ENCODE assay signal across 8 cellular contexts in genomic region chr1:153670257-153670858, GRCh38. TPM values are rescaled to one million over a fixed set of nuclear protein-coding genes. Genes with fewer than 3 reads are reported as not detected.
DNase-seq lines count a peak whose midpoint lies in the region; ATAC-seq, FAIRE-seq and TF ChIP-seq lines count a peak whose summit lies in the region.

No MANE protein-coding gene starts in this region.

- FAIRE-seq in GM12878 (lab: Jason Lieb, UNC), result peak; percentile 52

- H3K4me1 ChIP-seq in HAP-1, result no peaks in the 10 kb centered on the region
- peaks cover 4% of the 10 kb centered on the region; the same call in 1 of the 2 replicates for H3K4me1 ChIP-seq in GM12878 (ENCODE audit: control insufficient read depth, insufficient read depth, low read length)

- peak overlapping the region; percentile 85 for H3K27ac ChIP-seq in GM12878 (ENCODE audit: control insufficient read depth, insufficient read depth)

- no peaks in the 10 kb centered on the region for H3K27me3 ChIP-seq in HAP-1 (ENCODE audit: low read depth)
- H3K27me3 ChIP-seq in GM12878 (replicated peaks in 1 of 2; ENCODE audit: control insufficient read depth in 2 of 2, insufficient read depth in 2 of 2, low read length in 1 of 2), result no peaks in the 10 kb centered on the region

- TF ChIP-seq EP300 in GM12878 (IDR thresholded peaks at IDR 0.05; ENCODE audit: borderline replicate concordance in 1 of 2, control insufficient read depth in 1 of 2, low read depth in 2 of 2, low read length in 2 of 2), result no peak

- H3K9ac ChIP-seq in GM12878 (ENCODE audit: control insufficient read depth, insufficient read depth, low read length), result peak overlapping the region; percentile 94

- TF ChIP-seq CTCF in AG04449 (IDR thresholded peaks at IDR 0.05; ENCODE audit: insufficient read depth, low read length, missing control alignments), result no peak
- TF ChIP-seq CTCF in GM12878 (IDR thresholded peaks at IDR 0.05 in 2 of 3, conservative IDR thresholded peaks at IDR 0.05 in 1 of 3; ENCODE audit: control insufficient read depth in 2 of 3, extremely low read depth in 1 of 3, insufficient read depth in 1 of 3, low read depth in 3 of 3, low read length in 3 of 3), result no peak
- no peak for TF ChIP-seq CTCF in lower leg skin (IDR thresholded peaks at IDR 0.05)
- no peak for TF ChIP-seq CTCF in GM20000 (IDR thresholded peaks at IDR 0.05; ENCODE audit: extremely low read depth, missing control alignments)

- BruUV-seq in GM12878 (replicated peaks; lab: Mats Ljungman, UMichigan), result TSS peak; percentile 89

- SMC1A ChIA-PET in GM12878 (lab: Charles Lee; ENCODE audit: uncharacterized antibody, unreplicated experiment), result interaction anchor here (0.7 to 1.6 kb wide), 3 partner anchors 12 to 316 kb away, joined by 3 to 4 read pairs (median 3); partner anchors contain the start of genes RAB13 and SNAPIN

- CTCF ChIA-PET in AG04449 (lab: Yijun Ruan, JAX) (interaction anchor here (0.9 to 2.6 kb wide), 4 partner anchors 98 to 316 kb away, joined by 3 to 14 read pairs (median 8); partner anchors contain the start of gene RAB13), GM12878 (lab: Yijun Ruan, JAX) (interaction anchor here (1.5 to 7.5 kb wide), 3 partner anchors 99 to 307 kb away, joined by 3 to 43 read pairs (median 6); partner anchors contain the start of gene JTB)

- H3K36me3 ChIP-seq in HAP-1 (replicated peaks) (peaks cover 45% of the 10 kb centered on the region), GM12878 (ENCODE audit: control insufficient read depth in 2 of 2, insufficient read depth in 2 of 2, low read length in 1 of 2) (peaks cover 7 to 30% of the 10 kb centered on the region in 2 experiments)

- DNase-seq in AG04449 (ENCODE audit: low read depth, low spot score) (no peak), HAP-1 (ENCODE audit: low spot score in 2 of 2) (no peak), GM12878 (ENCODE audit: low read depth, low spot score) (no peak), lower leg skin (ENCODE audit: low spot score in 2 of 2) (peak in 1 of 2 donors; percentile 87), COLO829 (ENCODE audit: low spot score) (no peak), GM20000 (ENCODE audit: low spot score) (no peak)
- no peak for DNase-seq in activated CD4-positive, CD25-positive, alpha-beta regulatory T cell (lab: John Stamatoyannopoulos, UW)

- 1% methylated on average over 20 of the region's 22 CpGs for WGBS in GM12878 (ENCODE audit: insufficient coverage, insufficient replicate concordance, low lambda C conversion rate, missing lambda C conversion rate)
- WGBS in lower leg skin, 2 donors, result 2% methylated on average over 22 of the region's 22 CpGs

- no peak for TF ChIP-seq RAD21 in GM12878 (IDR thresholded peaks at IDR 0.05; ENCODE audit: insufficient read depth, low read depth, low read length)

- peaks cover 24% of the 10 kb centered on the region for H3K79me2 ChIP-seq in GM12878 (ENCODE audit: control insufficient read depth, insufficient read depth, low read length)

- ATAC-seq in GM12878, result no peak; the same call in 2 of the 3 replicates
- no peak for ATAC-seq in HG03469 (IDR thresholded peaks at IDR 0.05; ENCODE audit: unreplicated experiment)

- H2AFZ ChIP-seq in GM12878 (ENCODE audit: control insufficient read depth, low read depth, low read length), result peak overlapping the region; percentile 40; the same call in 1 of the 2 replicates

- no peak for TF ChIP-seq POLR2A in GM12878 (IDR thresholded peaks at IDR 0.05; ENCODE audit: low read depth, low read length)
- TF ChIP-seq POLR2A in lower leg skin (IDR thresholded peaks at IDR 0.05), result no peak

- H4K20me1 ChIP-seq in GM12878 (ENCODE audit: control insufficient read depth, insufficient read depth), result no peaks in the 10 kb centered on the region

- intact Hi-C loops in GM12878 (cut with micrococcal nuclease; ENCODE audit: unreplicated experiment) (loop anchor here (2.0 to 5.0 kb wide), 4 partner anchors 36 to 316 kb away; partner anchors contain the start of genes CHTOP and RAB13), lower leg skin (cut with DNase I; ENCODE audit: low total_unique reads) (no loop called here)

- peak overlapping the region; percentile 85 for H3K4me2 ChIP-seq in GM12878 (ENCODE audit: control insufficient read depth, insufficient read depth)

- H3K4me3 ChIP-seq in AG04449 (ENCODE audit: low read depth, low read length) (peak overlapping the region; percentile 89), HAP-1 (peak overlapping the region; percentile 72), GM12878 (peak overlapping the region; percentile 99), lower leg skin (ENCODE audit: low read depth, poor library complexity, severe bottlenecking) (peak overlapping the region; percentile 69)

- RAD21 ChIA-PET in GM12878 (lab: Charles Lee; ENCODE audit: unreplicated experiment), result no interaction called here

- H3K9me3 ChIP-seq in HAP-1, result no peaks in the 10 kb centered on the region
- H3K9me3 ChIP-seq in GM12878 (replicated peaks; ENCODE audit: control insufficient read depth, insufficient read depth, low read length), result no peaks in the 10 kb centered on the region

- POLR2A ChIA-PET in AG04449 (lab: Yijun Ruan, JAX) (no interaction called here), GM12878 (lab: Charles Lee) (interaction anchor here (0.5 to 0.9 kb wide), 2 partner anchors 10 to 294 kb away, joined by 3 to 5 read pairs; no protein-coding TSS in a partner anchor)

- in situ Hi-C loops in HAP-1 (cut with MboI; ENCODE audit: low sequenced_read_pairs), result loop anchor here (10.0 to 25.0 kb wide), 2 partner anchors 74 to 592 kb away; partner anchors contain the start of gene HAX1
- in situ Hi-C loops in GM12878 (cut with MboI), result no loop called here

RNA-seq across cellular contexts. Expression of gene ILF2, which starts 0.4 kb away (rescaled TPM):
- 53.8 and 56.7 TPM in 2 replicates for total RNA-seq in GM12878 (2013; cell fraction: nucleolus; rRNA removed)
- total RNA-seq in GM12878 (2014; rRNA removed) (309 and 334 TPM in 2 replicates), GM12878 (2014; rRNA removed; fragmentation: Illumina TruSeq; extraction: Trizol) (405 and 431 TPM in 2 replicates), GM12878 (2021) (261 and 266 TPM in 2 replicates), lower leg skin (100 to 1,000 TPM in 2 of 4 donors, 10 to 100 TPM in 2; 80.4 to 118 (median 105) TPM)
- 179 TPM for polyA plus RNA-seq in GM12878 (2011; ENCODE audit: low read depth)
- polyA plus RNA-seq in GM12878 (2011; rRNA removed) (452 and 462 TPM in 2 replicates), GM12878 (2014; fragmentation: Illumina TruSeq; extraction: Trizol) (520 and 601 TPM in 2 replicates), GM12878 (2014; fragmentation: Nextera tagmentation; extraction: Ambion mirVana) (100 to 1,000 TPM; 444 to 455 TPM), GM12878 (2014; rRNA removed) (266 and 287 TPM in 2 replicates), GM12878 (2016; fragmentation: Nextera tagmentation; extraction: Ambion mirVana) (100 to 1,000 TPM; 484 to 487 TPM)
- polyA plus RNA-seq in GM12878 (2011; cell fraction: cytosol; rRNA removed), result 374 and 428 TPM in 2 replicates
- 208 and 248 TPM in 2 replicates for polyA plus RNA-seq in GM12878 (2011; cell fraction: nucleus; rRNA removed)
- 157 and 180 TPM in 2 replicates for polyA plus RNA-seq in GM12878 (2012)
- 323 and 337 TPM in 2 replicates for polyA minus RNA-seq in GM12878 (2011; rRNA and poly(A)+ RNA removed)
- polyA minus RNA-seq in GM12878 (2011; cell fraction: cytosol; rRNA and poly(A)+ RNA removed), result 102 and 114 TPM in 2 replicates
- polyA minus RNA-seq in GM12878 (2011; cell fraction: nucleus; rRNA and poly(A)+ RNA removed), result 46.4 and 69.7 TPM in 2 replicates

RNA-seq across cellular contexts. Expression of gene NPR1, which starts 8.1 kb away (rescaled TPM):
- total RNA-seq in GM12878 (2013; cell fraction: nucleolus; rRNA removed), result 4.1 and 5.2 TPM in 2 replicates
- total RNA-seq in GM12878 (2014; rRNA removed) (0.22 and 0.40 TPM in 2 replicates), GM12878 (2014; rRNA removed; fragmentation: Illumina TruSeq; extraction: Trizol) (0.13 and 0.18 TPM in 2 replicates), GM12878 (2021) (0.56 and 0.72 TPM in 2 replicates), lower leg skin (10 to 100 TPM in 2 of 4 donors, 1 to 10 TPM in 2; 4.3 to 16.5 (median 7.7) TPM)
- 0.08 TPM for polyA plus RNA-seq in GM12878 (2011; ENCODE audit: low read depth)
- polyA plus RNA-seq in GM12878 (2011; rRNA removed) (1.3 and 2.1 TPM in 2 replicates), GM12878 (2014; fragmentation: Illumina TruSeq; extraction: Trizol) (0.28 TPM in 1 of 2 replicates, not detected in the other), GM12878 (2014; fragmentation: Nextera tagmentation; extraction: Ambion mirVana) (under 1 TPM in 1 of 2 experiments, not detected in 1; 0.09 TPM), GM12878 (2014; rRNA removed) (0.16 and 0.50 TPM in 2 replicates), GM12878 (2016; fragmentation: Nextera tagmentation; extraction: Ambion mirVana) (under 1 TPM; 0.14 to 0.17 TPM)
- 2.0 and 2.2 TPM in 2 replicates for polyA plus RNA-seq in GM12878 (2011; cell fraction: cytosol; rRNA removed)
- 5.9 and 8.9 TPM in 2 replicates for polyA plus RNA-seq in GM12878 (2011; cell fraction: nucleus; rRNA removed)
- polyA plus RNA-seq in GM12878 (2012), result 0.32 and 0.35 TPM in 2 replicates
- 2.1 and 2.7 TPM in 2 replicates for polyA minus RNA-seq in GM12878 (2011; rRNA and poly(A)+ RNA removed)
- polyA minus RNA-seq in GM12878 (2011; cell fraction: cytosol; rRNA and poly(A)+ RNA removed), result 1.7 and 2.2 TPM in 2 replicates
- 1.4 and 1.5 TPM in 2 replicates for polyA minus RNA-seq in GM12878 (2011; cell fraction: nucleus; rRNA and poly(A)+ RNA removed)

RNA-seq across cellular contexts. Expression of gene SNAPIN, which starts 11.9 kb away (rescaled TPM):
- total RNA-seq in GM12878 (2013; cell fraction: nucleolus; rRNA removed), result 9.4 and 10.2 TPM in 2 replicates
- total RNA-seq in GM12878 (2014; rRNA removed) (47.1 and 48.3 TPM in 2 replicates), GM12878 (2014; rRNA removed; fragmentation: Illumina TruSeq; extraction: Trizol) (29.7 and 31.4 TPM in 2 replicates), GM12878 (2021) (25.7 and 30.8 TPM in 2 replicates), lower leg skin (10 to 100 TPM; 34.8 to 60.4 (median 46.9) TPM)
- 23.4 TPM for polyA plus RNA-seq in GM12878 (2011; ENCODE audit: low read depth)
- polyA plus RNA-seq in GM12878 (2011; rRNA removed) (37.8 and 40.6 TPM in 2 replicates), GM12878 (2014; fragmentation: Illumina TruSeq; extraction: Trizol) (34.5 and 36.6 TPM in 2 replicates), GM12878 (2014; fragmentation: Nextera tagmentation; extraction: Ambion mirVana) (10 to 100 TPM; 12.4 to 25.0 TPM), GM12878 (2014; rRNA removed) (50.9 and 58.5 TPM in 2 replicates), GM12878 (2016; fragmentation: Nextera tagmentation; extraction: Ambion mirVana) (10 to 100 TPM; 74.5 to 78.1 TPM)
- 39.5 and 41.8 TPM in 2 replicates for polyA plus RNA-seq in GM12878 (2011; cell fraction: cytosol; rRNA removed)
- 19.2 and 29.5 TPM in 2 replicates for polyA plus RNA-seq in GM12878 (2011; cell fraction: nucleus; rRNA removed)
- polyA plus RNA-seq in GM12878 (2012), result 26.2 and 32.5 TPM in 2 replicates
- 9.4 and 18.1 TPM in 2 replicates for polyA minus RNA-seq in GM12878 (2011; rRNA and poly(A)+ RNA removed)
- 6.8 and 7.4 TPM in 2 replicates for polyA minus RNA-seq in GM12878 (2011; cell fraction: cytosol; rRNA and poly(A)+ RNA removed)
- polyA minus RNA-seq in GM12878 (2011; cell fraction: nucleus; rRNA and poly(A)+ RNA removed), result 6.4 and 10.7 TPM in 2 replicates

RNA-seq across cellular contexts. Expression of gene CHTOP, which starts 36.5 kb away (rescaled TPM):
- 176 and 179 TPM in 2 replicates for total RNA-seq in GM12878 (2013; cell fraction: nucleolus; rRNA removed)
- 48.0 and 48.5 TPM in 2 replicates for total RNA-seq in GM12878 (2014; rRNA removed)
- total RNA-seq in GM12878 (2014; rRNA removed; fragmentation: Illumina TruSeq; extraction: Trizol), result 46.5 and 48.7 TPM in 2 replicates
- 60.1 and 61.5 TPM in 2 replicates for total RNA-seq in GM12878 (2021)
- polyA plus RNA-seq in GM12878 (2011; ENCODE audit: low read depth), result 31.8 TPM
- polyA plus RNA-seq in GM12878 (2011; rRNA removed), result 93.8 and 98.9 TPM in 2 replicates
- polyA plus RNA-seq in GM12878 (2011; cell fraction: cytosol; rRNA removed), result 60.6 and 64.7 TPM in 2 replicates
- polyA plus RNA-seq in GM12878 (2011; cell fraction: nucleus; rRNA removed), result 80.2 and 113 TPM in 2 replicates
- 42.4 and 48.9 TPM in 2 replicates for polyA plus RNA-seq in GM12878 (2012)
- 47.4 and 51.5 TPM in 2 replicates for polyA plus RNA-seq in GM12878 (2014; fragmentation: Illumina TruSeq; extraction: Trizol)
- 10 to 100 TPM in 1 of 2 experiments, 1 to 10 TPM in 1; 8.4 to 15.9 TPM for polyA plus RNA-seq in GM12878 (2014; fragmentation: Nextera tagmentation; extraction: Ambion mirVana)
- 64.5 and 65.4 TPM in 2 replicates for polyA plus RNA-seq in GM12878 (2014; rRNA removed)
- polyA plus RNA-seq in GM12878 (2016; fragmentation: Nextera tagmentation; extraction: Ambion mirVana), result 10 to 100 TPM; 53.1 to 56.2 TPM
- polyA minus RNA-seq in GM12878 (2011; rRNA and poly(A)+ RNA removed), result 58.2 and 59.6 TPM in 2 replicates
- polyA minus RNA-seq in GM12878 (2011; cell fraction: cytosol; rRNA and poly(A)+ RNA removed), result 22.5 and 25.8 TPM in 2 replicates
- polyA minus RNA-seq in GM12878 (2011; cell fraction: nucleus; rRNA and poly(A)+ RNA removed), result 50.2 and 93.3 TPM in 2 replicates
- total RNA-seq in lower leg skin, result 10 to 100 TPM; 56.1 to 86.9 (median 65.5) TPM

RNA-seq across cellular contexts. Expression of gene S100A1, which starts 42.1 kb away (rescaled TPM):
- total RNA-seq in GM12878 (2013; cell fraction: nucleolus; rRNA removed), result not detected in 2 replicates
- total RNA-seq in GM12878 (2014; rRNA removed) (not detected in 2 replicates), GM12878 (2014; rRNA removed; fragmentation: Illumina TruSeq; extraction: Trizol) (not detected in 2 replicates), GM12878 (2021) (not detected in 2 replicates), lower leg skin (10 to 100 TPM in 3 of 4 donors, 1 to 10 TPM in 1; 8.7 to 33.5 (median 23.8) TPM)
- 0.24 TPM for polyA plus RNA-seq in GM12878 (2011; ENCODE audit: low read depth)
- polyA plus RNA-seq in GM12878 (2011; rRNA removed) (not detected in 2 replicates), GM12878 (2014; fragmentation: Illumina TruSeq; extraction: Trizol) (not detected in 2 replicates), GM12878 (2014; fragmentation: Nextera tagmentation; extraction: Ambion mirVana) (under 1 TPM in 1 of 2 experiments, not detected in 1; 0.13 TPM), GM12878 (2014; rRNA removed) (0.03 TPM in 1 of 2 replicates, not detected in the other), GM12878 (2016; fragmentation: Nextera tagmentation; extraction: Ambion mirVana) (under 1 TPM in 1 of 2 experiments, not detected in 1; 0.29 TPM)
- 0.27 TPM in 1 of 2 replicates, not detected in the other for polyA plus RNA-seq in GM12878 (2011; cell fraction: cytosol; rRNA removed)
- polyA plus RNA-seq in GM12878 (2011; cell fraction: nucleus; rRNA removed), result not detected in 2 replicates
- polyA plus RNA-seq in GM12878 (2012), result 0.49 and 0.60 TPM in 2 replicates
- not detected in 2 replicates for polyA minus RNA-seq in GM12878 (2011; rRNA and poly(A)+ RNA removed)
- not detected in 2 replicates for polyA minus RNA-seq in GM12878 (2011; cell fraction: cytosol; rRNA and poly(A)+ RNA removed)
- not detected in 2 replicates for polyA minus RNA-seq in GM12878 (2011; cell fraction: nucleus; rRNA and poly(A)+ RNA removed)
